Comparison of ENCODE assay signal across 16 cellular contexts in the genomic region with DNA sequence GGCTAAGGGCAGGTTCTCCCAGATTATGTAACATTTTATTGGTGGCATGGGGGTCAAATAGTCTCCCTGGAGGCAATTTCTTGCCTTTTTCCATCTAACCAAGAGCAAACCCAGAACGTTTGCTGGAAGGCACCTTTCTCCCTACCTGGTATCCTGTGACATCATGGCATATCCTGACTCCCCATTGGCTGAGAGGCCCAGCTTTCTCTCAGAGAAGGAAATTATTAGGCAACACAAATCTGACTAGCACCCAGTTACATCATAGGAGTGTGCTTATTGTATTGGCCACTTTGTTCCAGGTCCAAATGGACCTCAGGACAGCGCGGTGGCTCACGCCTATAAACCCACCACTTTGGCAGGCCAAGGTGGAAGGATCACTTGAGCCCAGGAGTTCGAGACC. TPM values are rescaled to one million over a fixed set of nuclear protein-coding genes. Genes with fewer than 3 reads are reported as not detected.
DNase-seq lines count a peak whose midpoint lies in the region; ATAC-seq and TF ChIP-seq lines count a peak whose summit lies in the region.
"Had no signal": no experiment of that assay in that cellular context is flagged by ENCODE, and none has a peak within 500 bp of the region (broad histone marks: within the 10 kb centered on the region; RNA-seq: fewer than 3 reads in every experiment).

No MANE protein-coding gene starts in this region.

- H3K56ac ChIP-seq in IMR-90 (ENCODE audit: extremely low read depth, insufficient read depth, low read length): no peak overlapping the region

- H4K20me1 ChIP-seq in IMR-90 (ENCODE audit: insufficient read depth, low read length): no peaks in the 10 kb centered on the region

- no peak overlapping the region for H3K18ac ChIP-seq in IMR-90 (ENCODE audit: low read depth, low read length)
- no peak overlapping the region for H3K18ac ChIP-seq in mesenchymal stem cell (ENCODE audit: low read depth in 1 of 2, low read length in 2 of 2)

- H3K9me1 ChIP-seq in IMR-90 (ENCODE audit: insufficient read depth, low read length): peaks cover 3% of the 10 kb centered on the region; the same call in 1 of the 2 replicates

- H2BK5ac ChIP-seq in IMR-90 (ENCODE audit: low read depth, low read length, poor library complexity, severe bottlenecking): no peak overlapping the region
- no peak overlapping the region for H2BK5ac ChIP-seq in mesenchymal stem cell (ENCODE audit: low read depth, low read length, poor library complexity, severe bottlenecking)

- H3K4me2 ChIP-seq in IMR-90 (ENCODE audit: low read depth, low read length) (no peak overlapping the region), mesenchymal stem cell (ENCODE audit: low read length, poor library complexity, severe bottlenecking) (no peak overlapping the region)

- no peaks in the 10 kb centered on the region for H3K9me3 Mint-ChIP-seq in activated naive CD4-positive, alpha-beta T cell treated with anti-CD3 and anti-CD28 coated beads, Interleukin-2, amount 10 ng/mL, durations not matched to agents 7 days and 5 days
- H3K9me3 Mint-ChIP-seq in activated T-helper 2 cell treated with anti-CD3 and anti-CD28 coated beads, Interferon-gamma antibody, Interleukin-2, Interleukin-4, amounts not matched to agents 10 μg/mL and 5 μg/mL and 100 μg/mL, durations not matched to agents 14 hours and 24 hours and 36 hours: no peaks in the 10 kb centered on the region
- H3K9me3 Mint-ChIP-seq: activated B cell treated with CpG ODN at 0.5 μM for 24 hours; CD4-positive, alpha-beta T cell; mesothelial cell of epicardium had no signal

- peak overlapping the region; percentile 34; the same call in 1 of the 2 replicates for H2AK5ac ChIP-seq in IMR-90 (ENCODE audit: low read depth, low read length)
- no peak overlapping the region for H2AK5ac ChIP-seq in mesenchymal stem cell (ENCODE audit: low read length, severe bottlenecking)

- intact Hi-C loops in IMR-90 (cut with micrococcal nuclease): no loop called here
- intact Hi-C loops in activated T-helper 2 cell treated with anti-CD3 and anti-CD28 coated beads, Interferon-gamma antibody, Interleukin-2, Interleukin-4, amounts not matched to agents 10 μg/mL and 5 μg/mL and 100 μg/mL, durations not matched to agents 14 hours and 24 hours and 36 hours (cut with micrococcal nuclease): loop anchor here (2.0 to 5.0 kb wide), 3 partner anchors 13 to 88 kb away; partner anchors contain the start of genes CA11 and IZUMO1

- H2BK120ac ChIP-seq in IMR-90 (ENCODE audit: low read depth, low read length) (no peak overlapping the region), mesenchymal stem cell (ENCODE audit: low read depth, low read length) (no peak overlapping the region)

- H3K4me3 Mint-ChIP-seq in activated naive CD4-positive, alpha-beta T cell treated with anti-CD3 and anti-CD28 coated beads, Interleukin-2, amount 10 ng/mL, durations not matched to agents 7 days and 5 days: no peak overlapping the region
- H3K4me3 Mint-ChIP-seq in activated T-helper 2 cell treated with anti-CD3 and anti-CD28 coated beads, Interferon-gamma antibody, Interleukin-2, Interleukin-4, amounts not matched to agents 10 μg/mL and 5 μg/mL and 100 μg/mL, durations not matched to agents 14 hours and 24 hours and 36 hours (ENCODE audit: low read depth): no peak overlapping the region
- H3K4me3 Mint-ChIP-seq: activated B cell treated with CpG ODN at 0.5 μM for 24 hours; CD4-positive, alpha-beta T cell; mesothelial cell of epicardium had no signal

- H3K4me1 ChIP-seq in IMR-90 (ENCODE audit: control insufficient read depth, insufficient read depth, low read length): peaks cover 3% of the 10 kb centered on the region
- peaks cover 14% of the 10 kb centered on the region for H3K4me1 ChIP-seq in mesenchymal stem cell (ENCODE audit: control insufficient read depth, insufficient read depth, low read depth, low read length)

- ATAC-seq in IMR-90 (ENCODE audit: low read depth): no peak
- ATAC-seq: stimulated activated naive CD8-positive, alpha-beta T cell treated with anti-CD3 and anti-CD28 coated beads, Interleukin-15, Interleukin-2, amounts not matched to agents 100 U/mL and 50 U/mL, for 24 hours had no signal

- 91% methylated on average over 4 of the region's 5 CpGs; no CpG with 5 or more reads in 1 of the 2 experiments for WGBS in IMR-90 (ENCODE audit: extremely low coverage in 2 of 2, insufficient read length in 1 of 2), 2 experiments
- whole genome bisulfite sequencing in mesenchymal stem cell: 94% methylated on average over 5 of the region's 5 CpGs

- no peaks in the 10 kb centered on the region for H3K36me3 ChIP-seq in IMR-90 (ENCODE audit: control insufficient read depth, insufficient read depth, low read length)
- H3K36me3 ChIP-seq in mesenchymal stem cell (ENCODE audit: control insufficient read depth in 1 of 2, insufficient read depth in 2 of 2, low read depth in 1 of 2, low read length in 2 of 2): no peaks in the 10 kb centered on the region

- H4K8ac ChIP-seq in IMR-90 (ENCODE audit: low read depth in 2 of 2, low read length in 2 of 2) (no peak overlapping the region), mesenchymal stem cell (ENCODE audit: low read length) (no peak overlapping the region)

- H3K9ac ChIP-seq in IMR-90 (ENCODE audit: low read depth, low read length) (no peak overlapping the region), mesenchymal stem cell (ENCODE audit: low read length) (no peak overlapping the region)

- no peak overlapping the region for H3K4me3 ChIP-seq in IMR-90 (ENCODE audit: insufficient read depth, low read depth, low read length)
- H3K4me3 ChIP-seq in mesenchymal stem cell (ENCODE audit: insufficient read depth in 1 of 2, low read depth in 1 of 2, low read length in 2 of 2): no peak overlapping the region

- dilution Hi-C loops in IMR-90 (cut with HindIII; ENCODE audit: low sequenced_read_pairs, unreplicated experiment): no loop called here

- H3K14ac ChIP-seq in IMR-90 (replicated peaks; ENCODE audit: low read depth, low read length) (no peak overlapping the region), mesenchymal stem cell (ENCODE audit: low read length in 2 of 2) (no peak overlapping the region)

- H3K4ac ChIP-seq in IMR-90 (ENCODE audit: low read depth, low read length): no peak overlapping the region
- H3K4ac ChIP-seq in mesenchymal stem cell (ENCODE audit: low read depth in 1 of 2, low read length in 2 of 2): no peak overlapping the region

- H3K23ac ChIP-seq in IMR-90 (ENCODE audit: low read depth, low read length) (no peak overlapping the region), mesenchymal stem cell (ENCODE audit: low read length in 2 of 2) (no peak overlapping the region)

- peaks cover 13% of the 10 kb centered on the region for H3K4me1 Mint-ChIP-seq in activated naive CD4-positive, alpha-beta T cell treated with anti-CD3 and anti-CD28 coated beads, Interleukin-2, amount 10 ng/mL, durations not matched to agents 7 days and 5 days
- H3K4me1 Mint-ChIP-seq in activated T-helper 2 cell treated with anti-CD3 and anti-CD28 coated beads, Interferon-gamma antibody, Interleukin-2, Interleukin-4, amounts not matched to agents 10 μg/mL and 5 μg/mL and 100 μg/mL, durations not matched to agents 14 hours and 24 hours and 36 hours (ENCODE audit: low read depth): peaks cover 6% of the 10 kb centered on the region

- H3K27ac Mint-ChIP-seq in activated naive CD4-positive, alpha-beta T cell treated with anti-CD3 and anti-CD28 coated beads, Interleukin-2, amount 10 ng/mL, durations not matched to agents 7 days and 5 days: no peak overlapping the region
- no peak overlapping the region for H3K27ac Mint-ChIP-seq in activated T-helper 2 cell treated with anti-CD3 and anti-CD28 coated beads, Interferon-gamma antibody, Interleukin-2, Interleukin-4, amounts not matched to agents 10 μg/mL and 5 μg/mL and 100 μg/mL, durations not matched to agents 14 hours and 24 hours and 36 hours
- H3K27ac Mint-ChIP-seq: activated B cell treated with CpG ODN at 0.5 μM for 24 hours, mesothelial cell of epicardium had no signal

- H3K27me3 ChIP-seq in IMR-90 (ENCODE audit: control insufficient read depth, insufficient read depth, low read length) (no peaks in the 10 kb centered on the region), mesenchymal stem cell (ENCODE audit: control insufficient read depth in 1 of 2, insufficient read depth in 1 of 2, low read length in 2 of 2) (no peaks in the 10 kb centered on the region)

- H3K27ac ChIP-seq in IMR-90 (ENCODE audit: insufficient read depth, low read length): no peak overlapping the region
- H3K27ac ChIP-seq in mesenchymal stem cell (ENCODE audit: low read length, poor library complexity, severe bottlenecking): no peak overlapping the region

- H4K91ac ChIP-seq in IMR-90 (ENCODE audit: insufficient read depth, low read depth, low read length) (no peak overlapping the region), mesenchymal stem cell (ENCODE audit: low read length) (no peak overlapping the region)

- DNase-seq in DMS153 (lab: John Stamatoyannopoulos, UW): peak; percentile 57
- DNase-seq in IMR-90: no peak
- DNase-seq in astrocyte of the hippocampus (ENCODE audit: low read depth, low spot score): peak; percentile 17
- peak; percentile 33 for DNase-seq in mesenchymal stem cell
- DNase-seq in activated naive CD4-positive, alpha-beta T cell treated with anti-CD3 and anti-CD28 coated beads, Interleukin-2, amount 10 ng/mL, durations not matched to agents 7 days and 5 days: no peak
- no peak for DNase-seq in activated T-helper 2 cell treated with anti-CD3 and anti-CD28 coated beads, Interferon-gamma antibody, Interleukin-2, Interleukin-4, amounts not matched to agents 10 μg/mL and 5 μg/mL and 100 μg/mL, durations not matched to agents 14 hours and 24 hours and 36 hours (ENCODE audit: low spot score)
- DNase-seq in activated CD8-positive, alpha-beta memory T cell treated with anti-CD3 and anti-CD28 coated beads, Interleukin-2, amount 50 U/mL, for 4 hours: no peak
- no peak for DNase-seq in activated CD4-positive, alpha-beta T cell treated with anti-CD3 and anti-CD28 coated beads, Interleukin-2, amount 50 U/mL, for 48 hours
- DNase-seq: activated B cell treated with CpG ODN at 0.5 μM for 24 hours; CD4-positive, alpha-beta T cell; NCI-H510A treated with DMSO at 0.1 percent for 48 hours; SHP77; stimulated activated CD4-positive, alpha-beta T cell treated with anti-CD3 and anti-CD28 coated beads, Interleukin-2, amount 100 ng/mL, for 48 hours; stimulated activated naive CD8-positive, alpha-beta T cell treated with anti-CD3 and anti-CD28 coated beads, Interleukin-15, Interleukin-2, amounts not matched to agents 100 U/mL and 50 U/mL, for 24 hours had no signal

- no peak overlapping the region for H4K5ac ChIP-seq in IMR-90 (ENCODE audit: low read depth, low read length)

- peak overlapping the region in 1 of 2 experiments; percentile 24 for H2BK12ac ChIP-seq in mesenchymal stem cell (ENCODE audit: low read length in 2 of 2)

- H2AFZ ChIP-seq in IMR-90 (replicated peaks; ENCODE audit: low read length, poor library complexity): no peak overlapping the region
- no peak overlapping the region for H2AFZ ChIP-seq in mesenchymal stem cell (ENCODE audit: low read depth, low read length)

- H3K79me1 ChIP-seq in IMR-90 (ENCODE audit: low read depth in 1 of 2, low read length in 2 of 2) (no peaks in the 10 kb centered on the region), mesenchymal stem cell (replicated peaks; ENCODE audit: low read length, poor library complexity, severe bottlenecking) (no peaks in the 10 kb centered on the region)

- POLR2A ChIA-PET in IMR-90 (lab: Charles Lee; ENCODE audit: unreplicated experiment): no interaction called here

- TF ChIP-seq RAD21 in IMR-90 (IDR thresholded peaks at IDR 0.05; ENCODE audit: low read length): no peak

- no peak for TF ChIP-seq CTCF in IMR-90 (conservative IDR thresholded peaks at IDR 0.05; ENCODE audit: low read depth, low read length)

- no peak overlapping the region for H2BK15ac ChIP-seq in IMR-90 (ENCODE audit: low read depth, low read length)
- no peak overlapping the region for H2BK15ac ChIP-seq in mesenchymal stem cell (ENCODE audit: low read depth, poor library complexity, severe bottlenecking)

- H2BK20ac ChIP-seq in IMR-90 (ENCODE audit: low read depth, low read length): no peak overlapping the region

- TF ChIP-seq POLR2A in IMR-90 (IDR thresholded peaks at IDR 0.05; ENCODE audit: low read depth, low read length): no peak

- CTCF ChIA-PET in IMR-90 (lab: Yijun Ruan, JAX): no interaction called here
- CTCF ChIA-PET in activated naive CD4-positive, alpha-beta T cell treated with anti-CD3 and anti-CD28 coated beads, Interleukin-2, amount 10 ng/mL, durations not matched to agents 7 days and 5 days (lab: Charles Lee): no interaction called here

- BruUV-seq in IMR-90 (replicated peaks; lab: Mats Ljungman, UMichigan): no TSS peak

- no peaks in the 10 kb centered on the region for H3K9me3 ChIP-seq in IMR-90 (ENCODE audit: control insufficient read depth, insufficient read depth, low read length)
- H3K9me3 ChIP-seq in mesenchymal stem cell (ENCODE audit: control insufficient read depth, low read length): no peaks in the 10 kb centered on the region

- H3K27me3 Mint-ChIP-seq in activated naive CD4-positive, alpha-beta T cell treated with anti-CD3 and anti-CD28 coated beads, Interleukin-2, amount 10 ng/mL, durations not matched to agents 7 days and 5 days: peaks cover 31% of the 10 kb centered on the region
- H3K27me3 Mint-ChIP-seq in activated T-helper 2 cell treated with anti-CD3 and anti-CD28 coated beads, Interferon-gamma antibody, Interleukin-2, Interleukin-4, amounts not matched to agents 10 μg/mL and 5 μg/mL and 100 μg/mL, durations not matched to agents 14 hours and 24 hours and 36 hours (ENCODE audit: low read depth): peaks cover 3% of the 10 kb centered on the region
- H3K27me3 Mint-ChIP-seq: activated B cell treated with CpG ODN at 0.5 μM for 24 hours; CD4-positive, alpha-beta T cell had no signal

- H2AK9ac ChIP-seq in IMR-90 (replicated peaks; ENCODE audit: low read depth, low read length, poor library complexity): no peak overlapping the region

- in situ Hi-C loops in IMR-90 (cut with MboI; ENCODE audit: low sequenced_read_pairs): no loop called here

- no peaks in the 10 kb centered on the region for H3K36me3 Mint-ChIP-seq in activated naive CD4-positive, alpha-beta T cell treated with anti-CD3 and anti-CD28 coated beads, Interleukin-2, amount 10 ng/mL, durations not matched to agents 7 days and 5 days
- no peaks in the 10 kb centered on the region for H3K36me3 Mint-ChIP-seq in activated T-helper 2 cell treated with anti-CD3 and anti-CD28 coated beads, Interferon-gamma antibody, Interleukin-2, Interleukin-4, amounts not matched to agents 10 μg/mL and 5 μg/mL and 100 μg/mL, durations not matched to agents 14 hours and 24 hours and 36 hours (ENCODE audit: low read depth)
- H3K36me3 Mint-ChIP-seq: mesothelial cell of epicardium had no signal

RNA-seq across cellular contexts. Expression of gene NTN5, which starts 13.0 kb away (rescaled TPM):
- not detected in 2 replicates for total RNA-seq in IMR-90 (2012; rRNA removed)
- polyA plus RNA-seq in IMR-90 (2012; rRNA removed): 0.11 and 0.19 TPM in 2 replicates
- polyA plus RNA-seq in IMR-90 (2012; cell fraction: cytosol; rRNA removed): 0.14 and 0.29 TPM in 2 replicates
- polyA plus RNA-seq in IMR-90 (2012; cell fraction: nucleus; rRNA removed; ENCODE audit: low replicate concordance): 1.9 and 3.1 TPM in 2 replicates
- polyA plus RNA-seq in mesenchymal stem cell (2013, experiment 1 of 2): 0.28 TPM
- 0.29 TPM for polyA plus RNA-seq in mesenchymal stem cell (2013, experiment 2 of 2)
- 0.46 and 0.55 TPM in 2 replicates for total RNA-seq in activated T-helper 2 cell treated with anti-CD3 and anti-CD28 coated beads, Interferon-gamma antibody, Interleukin-2, Interleukin-4, amounts not matched to agents 10 μg/mL and 5 μg/mL and 100 μg/mL, durations not matched to agents 14 hours and 24 hours and 36 hours

RNA-seq across cellular contexts. Expression of gene CA11, which starts 13.8 kb away (rescaled TPM):
- total RNA-seq in IMR-90 (2012; rRNA removed): 1.3 and 1.7 TPM in 2 replicates
- polyA plus RNA-seq in IMR-90 (2012; rRNA removed): 2.7 and 2.9 TPM in 2 replicates
- polyA plus RNA-seq in IMR-90 (2012; cell fraction: cytosol; rRNA removed): 2.7 and 4.7 TPM in 2 replicates
- polyA plus RNA-seq in IMR-90 (2012; cell fraction: nucleus; rRNA removed; ENCODE audit: low replicate concordance): 2.7 and 3.3 TPM in 2 replicates
- polyA plus RNA-seq in mesenchymal stem cell (2013, experiment 1 of 2): 30.0 TPM
- 34.4 TPM for polyA plus RNA-seq in mesenchymal stem cell (2013, experiment 2 of 2)
- 5.4 and 6.5 TPM in 2 replicates for total RNA-seq in activated T-helper 2 cell treated with anti-CD3 and anti-CD28 coated beads, Interferon-gamma antibody, Interleukin-2, Interleukin-4, amounts not matched to agents 10 μg/mL and 5 μg/mL and 100 μg/mL, durations not matched to agents 14 hours and 24 hours and 36 hours

RNA-seq across cellular contexts. Expression of gene DBP, which starts 22.6 kb away (rescaled TPM):
- total RNA-seq in IMR-90 (2012; rRNA removed): 2.5 and 3.6 TPM in 2 replicates
- 3.0 and 3.6 TPM in 2 replicates for polyA plus RNA-seq in IMR-90 (2012; rRNA removed)
- polyA plus RNA-seq in IMR-90 (2012; cell fraction: cytosol; rRNA removed): 2.9 and 6.3 TPM in 2 replicates
- polyA plus RNA-seq in IMR-90 (2012; cell fraction: nucleus; rRNA removed; ENCODE audit: low replicate concordance): 2.2 and 2.6 TPM in 2 replicates
- 4.2 TPM for polyA plus RNA-seq in mesenchymal stem cell (2013, experiment 1 of 2)
- 5.0 TPM for polyA plus RNA-seq in mesenchymal stem cell (2013, experiment 2 of 2)
- 7.3 and 7.9 TPM in 2 replicates for total RNA-seq in activated T-helper 2 cell treated with anti-CD3 and anti-CD28 coated beads, Interferon-gamma antibody, Interleukin-2, Interleukin-4, amounts not matched to agents 10 μg/mL and 5 μg/mL and 100 μg/mL, durations not matched to agents 14 hours and 24 hours and 36 hours

RNA-seq across cellular contexts. Expression of gene FUT2, which starts 36.0 kb away (rescaled TPM):
- not detected in 2 replicates for total RNA-seq in IMR-90 (2012; rRNA removed)
- not detected in 2 replicates for polyA plus RNA-seq in IMR-90 (2012; rRNA removed)
- polyA plus RNA-seq in IMR-90 (2012; cell fraction: cytosol; rRNA removed): not detected in 2 replicates
- polyA plus RNA-seq in IMR-90 (2012; cell fraction: nucleus; rRNA removed; ENCODE audit: low replicate concordance): not detected in 2 replicates
- polyA plus RNA-seq in mesenchymal stem cell (2013, experiment 1 of 2): not detected
- not detected for polyA plus RNA-seq in mesenchymal stem cell (2013, experiment 2 of 2)
- total RNA-seq in activated T-helper 2 cell treated with anti-CD3 and anti-CD28 coated beads, Interferon-gamma antibody, Interleukin-2, Interleukin-4, amounts not matched to agents 10 μg/mL and 5 μg/mL and 100 μg/mL, durations not matched to agents 14 hours and 24 hours and 36 hours: not detected in 2 replicates
- total RNA-seq: activated B cell treated with CpG ODN at 0.5 μM for 24 hours; CD4-positive, alpha-beta T cell; pulmonary artery endothelial cell had no signal

RNA-seq across cellular contexts. Expression of gene SPHK2, which starts 40.5 kb away (rescaled TPM):
- total RNA-seq in IMR-90 (2012; rRNA removed): 1.6 and 1.7 TPM in 2 replicates
- 9.9 and 11.9 TPM in 2 replicates for polyA plus RNA-seq in IMR-90 (2012; rRNA removed)
- polyA plus RNA-seq in IMR-90 (2012; cell fraction: cytosol; rRNA removed): 10.3 and 12.8 TPM in 2 replicates
- 24.1 and 56.8 TPM in 2 replicates for polyA plus RNA-seq in IMR-90 (2012; cell fraction: nucleus; rRNA removed; ENCODE audit: low replicate concordance)
- 9.1 TPM for polyA plus RNA-seq in mesenchymal stem cell (2013, experiment 1 of 2)
- polyA plus RNA-seq in mesenchymal stem cell (2013, experiment 2 of 2): 9.4 TPM
- 34.3 and 35.0 TPM in 2 replicates for total RNA-seq in activated T-helper 2 cell treated with anti-CD3 and anti-CD28 coated beads, Interferon-gamma antibody, Interleukin-2, Interleukin-4, amounts not matched to agents 10 μg/mL and 5 μg/mL and 100 μg/mL, durations not matched to agents 14 hours and 24 hours and 36 hours

Comparison
In these comparisons a context has a peak if more than half of its experiments do, and no peak if none do; other contexts are left out.
1. DNase-seq: peak in DMS153 (single experiment), astrocyte of the hippocampus (single experiment) and mesenchymal stem cell (single experiment); none in IMR-90 (single experiment), activated naive CD4-positive, alpha-beta T cell treated with anti-CD3 and anti-CD28 coated beads, Interleukin-2, amount 10 ng/mL, durations not matched to agents 7 days and 5 days (single experiment), activated T-helper 2 cell treated with anti-CD3 and anti-CD28 coated beads, Interferon-gamma antibody, Interleukin-2, Interleukin-4, amounts not matched to agents 10 μg/mL and 5 μg/mL and 100 μg/mL, durations not matched to agents 14 hours and 24 hours and 36 hours (single experiment), activated CD8-positive, alpha-beta memory T cell treated with anti-CD3 and anti-CD28 coated beads, Interleukin-2, amount 50 U/mL, for 4 hours (single experiment) and activated CD4-positive, alpha-beta T cell treated with anti-CD3 and anti-CD28 coated beads, Interleukin-2, amount 50 U/mL, for 48 hours (0 of 2).